24 cellular contexts compared by ENCODE assay signal in genomic region chr11:2366271-2366670, GRCh38. TPM values are rescaled to one million over a fixed set of nuclear protein-coding genes. Genes with fewer than 3 reads are reported as not detected.
DNase-seq lines count a peak whose midpoint lies in the region; ATAC-seq, FAIRE-seq and TF ChIP-seq lines count a peak whose summit lies in the region.
"Had no signal": no experiment of that assay in that cellular context is flagged by ENCODE, and none has a peak within 500 bp of the region (broad histone marks: within the 10 kb centered on the region; RNA-seq: fewer than 3 reads in every experiment).

No MANE protein-coding gene starts in this region.

- intact Hi-C loops in Right ventricle myocardium inferior (cut with DNase I) (no loop called here), left ventricle myocardium inferior (cut with micrococcal nuclease) (no loop called here)

- H3K27ac ChIP-seq in left ventricle myocardium inferior (replicated peaks) = no peak overlapping the region
- H3K27ac ChIP-seq: brain microvascular endothelial cell, lower lobe of right lung, suprapubic skin, WERI-Rb-1 had no signal

- no peak for TF ChIP-seq CTCF in left ventricle myocardium inferior (IDR thresholded peaks at IDR 0.05; ENCODE audit: borderline replicate concordance)

- H3K9me3 Mint-ChIP-seq in effector memory CD8-positive, alpha-beta T cell = no peaks in the 10 kb centered on the region
- H3K9me3 Mint-ChIP-seq: activated naive CD4-positive, alpha-beta T cell treated with anti-CD3 and anti-CD28 coated beads for 36 hours; T-helper 1 cell treated with Interleukin-12 subunit alpha and Interleukin-12 subunit beta and Interleukin-4 antibody, amounts not matched to agents 30 μg/mL and 1 μg/mL, for 36 hours had no signal

- no peaks in the 10 kb centered on the region for H3K36me3 ChIP-seq in left ventricle myocardium inferior
- H3K36me3 ChIP-seq: brain microvascular endothelial cell, lower lobe of right lung, suprapubic skin, WERI-Rb-1 had no signal

- H3K4me3 Mint-ChIP-seq in effector memory CD8-positive, alpha-beta T cell = no peak overlapping the region
- H3K4me3 Mint-ChIP-seq: activated naive CD4-positive, alpha-beta T cell treated with anti-CD3 and anti-CD28 coated beads for 36 hours; T-helper 1 cell treated with Interleukin-12 subunit alpha and Interleukin-12 subunit beta and Interleukin-4 antibody, amounts not matched to agents 30 μg/mL and 1 μg/mL, for 36 hours had no signal

- peak; percentile 63 for DNase-seq in Right ventricle myocardium inferior (ENCODE audit: missing footprints)
- DNase-seq in left ventricle myocardium inferior = no peak
- DNase-seq in astrocyte of the hippocampus (ENCODE audit: low read depth, low spot score) = peak; percentile 68
- DNase-seq in midbrain (lab: John Stamatoyannopoulos, UW) = peak; percentile 69
- DNase-seq in urothelium cell line (ENCODE audit: low spot score) = peak; percentile 33
- no peak for DNase-seq in NCI-H82 treated with DMSO at 0.1 percent for 48 hours (lab: John Stamatoyannopoulos, UW; ENCODE audit: unreplicated experiment)
- DNase-seq in effector memory CD8-positive, alpha-beta T cell = no peak
- DNase-seq: activated CD4-positive, alpha-beta T cell treated with anti-CD3 and anti-CD28 coated beads, Interleukin-2, amount 50 U/mL, for 48 hours; activated naive CD4-positive, alpha-beta T cell treated with anti-CD3 and anti-CD28 coated beads for 36 hours; activated T-cell treated with anti-CD3 and anti-CD28 coated beads, Interleukin-2, amount 50 U/mL, for 1 hour; brain microvascular endothelial cell; GOT3; lower lobe of right lung; NCI-H187 treated with DMSO at 0.1 percent for 48 hours; NCI-H345; stimulated activated CD4-positive, alpha-beta T cell treated with anti-CD3 and anti-CD28 coated beads, Interleukin-4, amount 100 ng/mL, for 4 hours; WERI-Rb-1 had no signal

- no peak overlapping the region for H3K27ac Mint-ChIP-seq in effector memory CD8-positive, alpha-beta T cell
- H3K27ac Mint-ChIP-seq: activated naive CD4-positive, alpha-beta T cell treated with anti-CD3 and anti-CD28 coated beads for 36 hours; progenitor cell of endocrine pancreas; T-helper 1 cell treated with Interleukin-12 subunit alpha and Interleukin-12 subunit beta and Interleukin-4 antibody, amounts not matched to agents 30 μg/mL and 1 μg/mL, for 36 hours had no signal

- peaks cover 4% of the 10 kb centered on the region for H3K36me3 Mint-ChIP-seq in effector memory CD8-positive, alpha-beta T cell (ENCODE audit: insufficient read depth)
- H3K36me3 Mint-ChIP-seq: CD14-positive monocyte had no signal

- H3K27me3 ChIP-seq in left ventricle myocardium inferior (ENCODE audit: low read depth) = no peaks in the 10 kb centered on the region
- H3K27me3 ChIP-seq: brain microvascular endothelial cell, suprapubic skin had no signal

- H3K4me3 ChIP-seq in left ventricle myocardium inferior = no peak overlapping the region
- H3K4me3 ChIP-seq: lower lobe of right lung, suprapubic skin had no signal

- no peaks in the 10 kb centered on the region for H3K27me3 Mint-ChIP-seq in effector memory CD8-positive, alpha-beta T cell

- H3K4me1 ChIP-seq in left ventricle myocardium inferior = peaks cover 36% of the 10 kb centered on the region
- H3K4me1 ChIP-seq: suprapubic skin had no signal

- ATAC-seq in Right ventricle myocardium inferior = no peak
- no peak for ATAC-seq in GM18519 (IDR thresholded peaks at IDR 0.05; ENCODE audit: low FRiP score, unreplicated experiment)
- ATAC-seq in effector memory CD8-positive, alpha-beta T cell (replicated peaks) = no peak
- ATAC-seq: esophagus mucosa had no signal

- H3K9me3 ChIP-seq in left ventricle myocardium inferior (replicated peaks) = no peaks in the 10 kb centered on the region
- H3K9me3 ChIP-seq: lower lobe of right lung, suprapubic skin had no signal

- no peak for FAIRE-seq in urothelium cell line (lab: Jason Lieb, UNC)
- FAIRE-seq: A204.1 had no signal

- peaks cover 1 to 4% of the 10 kb centered on the region in 2 donors for H3K4me1 Mint-ChIP-seq in effector memory CD8-positive, alpha-beta T cell (ENCODE audit: low read depth in 2 of 2)

RNA-seq across cellular contexts. Expression of gene CD81, which starts 10.8 kb away (rescaled TPM):
- total RNA-seq in Right ventricle myocardium inferior (531 TPM), left ventricle myocardium inferior (412 TPM)

RNA-seq across cellular contexts. Expression of gene TSSC4, which starts 34.3 kb away (rescaled TPM):
- total RNA-seq in Right ventricle myocardium inferior = 31.4 TPM
- total RNA-seq in left ventricle myocardium inferior = 31.7 TPM

Comparison
In these comparisons a context has a peak if more than half of its experiments do, and no peak if none do; other contexts are left out.
1. DNase-seq: peak in Right ventricle myocardium inferior (single experiment), astrocyte of the hippocampus (single experiment), midbrain (single experiment) and urothelium cell line (single experiment); none in left ventricle myocardium inferior (single experiment), NCI-H82 treated with DMSO at 0.1 percent for 48 hours (single experiment) and effector memory CD8-positive, alpha-beta T cell (0 of 3).